29 cellular contexts compared by ENCODE assay signal in the genomic region with DNA sequence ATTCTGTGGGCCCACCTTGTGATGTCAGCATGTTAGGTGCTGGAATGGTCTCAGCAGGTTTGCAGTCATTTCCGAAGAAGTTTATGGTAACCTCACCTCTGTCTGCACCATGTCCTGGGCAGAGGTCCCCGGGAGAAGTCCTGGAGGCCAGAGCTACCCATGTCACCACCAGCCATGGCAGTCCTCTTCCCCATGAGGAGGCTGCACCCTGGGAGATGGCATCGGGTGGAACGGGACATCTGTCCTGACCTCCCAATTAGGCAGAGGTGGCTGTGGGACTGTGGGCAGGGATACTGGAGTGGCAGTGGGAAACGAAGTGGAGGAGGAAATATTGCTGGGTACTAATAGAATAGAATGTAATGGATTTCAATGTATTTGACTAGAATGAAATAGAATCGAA.
"Had no signal": no experiment of that assay in that cellular context is flagged by ENCODE, and none has a peak within 500 bp of the region (broad histone marks: within the 10 kb centered on the region; RNA-seq: fewer than 3 reads in every experiment).

No MANE protein-coding gene starts in this region.

- H3K27ac ChIP-seq: brain microvascular endothelial cell, SJSA1 had no signal

- H3K4me1 ChIP-seq: SJSA1 had no signal

- H3K27me3 ChIP-seq: brain microvascular endothelial cell, MG63, SJSA1 had no signal

- H3K27ac Mint-ChIP-seq: activated CD4-positive, alpha-beta T cell treated with anti-CD3 and anti-CD28 coated beads, Interleukin-2, amount 10 ng/mL, durations not matched to agents 7 days and 5 days; activated CD8-positive, alpha-beta T cell treated with anti-CD3 and anti-CD28 coated beads, Interleukin-2, amount 10 ng/mL, durations not matched to agents 7 days and 5 days; activated naive CD4-positive, alpha-beta T cell treated with anti-CD3 and anti-CD28 coated beads for 36 hours; activated naive CD8-positive, alpha-beta T cell; activated naive CD8-positive, alpha-beta T cell treated with anti-CD3 and anti-CD28 coated beads, Interleukin-2, amount 50 U/mL, for 24 hours; activated T-cell treated with anti-CD3 and anti-CD28 coated beads, Interleukin-2, amount 50 U/mL, for 24 hours; activated T-helper 2 cell treated with anti-CD3 and anti-CD28 coated beads, Interferon-gamma antibody, Interleukin-2, Interleukin-4, amounts not matched to agents 10 μg/mL and 5 μg/mL and 100 μg/mL, durations not matched to agents 14 hours and 24 hours and 36 hours; T-helper 1 cell treated with Interleukin-12 subunit alpha and Interleukin-12 subunit beta and Interleukin-4 antibody, amounts not matched to agents 30 μg/mL and 1 μg/mL, for 36 hours; T-helper 2 cell treated with Interferon-gamma antibody and Interleukin-4, amounts not matched to agents 5 μg/mL and 100 μg/mL, for 36 hours had no signal

- H3K27me3 Mint-ChIP-seq: activated CD4-positive, alpha-beta T cell treated with anti-CD3 and anti-CD28 coated beads, Interleukin-2, amount 10 ng/mL, durations not matched to agents 7 days and 5 days; activated naive CD8-positive, alpha-beta T cell treated with anti-CD3 and anti-CD28 coated beads, Interleukin-2, amount 50 U/mL, for 24 hours; activated T-cell treated with anti-CD3 and anti-CD28 coated beads, Interleukin-2, amount 50 U/mL, for 24 hours had no signal

- H3K4me3 Mint-ChIP-seq: activated CD4-positive, alpha-beta T cell treated with anti-CD3 and anti-CD28 coated beads, Interleukin-2, amount 10 ng/mL, durations not matched to agents 7 days and 5 days; activated CD8-positive, alpha-beta T cell treated with anti-CD3 and anti-CD28 coated beads, Interleukin-2, amount 10 ng/mL, durations not matched to agents 7 days and 5 days; activated naive CD4-positive, alpha-beta T cell treated with anti-CD3 and anti-CD28 coated beads for 36 hours; activated naive CD8-positive, alpha-beta T cell; activated naive CD8-positive, alpha-beta T cell treated with anti-CD3 and anti-CD28 coated beads, Interleukin-2, amount 50 U/mL, for 24 hours; activated T-cell treated with anti-CD3 and anti-CD28 coated beads, Interleukin-2, amount 50 U/mL, for 24 hours; T-helper 1 cell treated with Interleukin-12 subunit alpha and Interleukin-12 subunit beta and Interleukin-4 antibody, amounts not matched to agents 30 μg/mL and 1 μg/mL, for 36 hours; T-helper 2 cell treated with Interferon-gamma antibody and Interleukin-4, amounts not matched to agents 5 μg/mL and 100 μg/mL, for 36 hours had no signal

- H3K4me3 ChIP-seq: MG63, SJSA1 had no signal

- ATAC-seq: activated CD8-positive, alpha-beta T cell treated with anti-CD3 and anti-CD28 coated beads, Interleukin-2, amount 10 ng/mL, durations not matched to agents 7 days and 5 days; activated naive CD8-positive, alpha-beta T cell treated with anti-CD3 and anti-CD28 coated beads, Interleukin-2, amount 50 U/mL, for 24 hours; Panc1 had no signal

- DNase-seq: activated CD4-positive, alpha-beta T cell treated with anti-CD3 and anti-CD28 coated beads, Interleukin-2, amount 10 ng/mL, durations not matched to agents 7 days and 5 days; activated CD4-positive, alpha-beta T cell treated with anti-CD3 and anti-CD28 coated beads, Interleukin-2, amount 50 U/mL, for 48 hours; activated CD8-positive, alpha-beta T cell treated with anti-CD3 and anti-CD28 coated beads, Interleukin-2, amount 10 ng/mL, durations not matched to agents 7 days and 5 days; activated gamma-delta T cell; activated naive CD4-positive, alpha-beta T cell treated with anti-CD3 and anti-CD28 coated beads for 36 hours; activated naive CD8-positive, alpha-beta T cell treated with anti-CD3 and anti-CD28 coated beads, Interleukin-2, amount 50 U/mL, for 24 hours; activated T-cell treated with anti-CD3 and anti-CD28 coated beads, Interleukin-2, amount 50 U/mL, for 24 hours; aorta; brain microvascular endothelial cell; central memory CD4-positive, alpha-beta T cell; Kasumi-1; KBM-7; MG63; NCI-H1048; NCI-H1105 treated with DMSO at 0.1 percent for 48 hours; NCI-H1436; NCI-H1694; NCI-H1930; NCI-H2081 treated with DMSO at 0.1 percent for 48 hours; NCI-H226; NCI-H524 treated with DMSO at 0.1 percent for 48 hours; SHP77 treated with DMSO at 0.1 percent for 48 hours; SK-N-SH had no signal

- H3K4me1 Mint-ChIP-seq: activated CD4-positive, alpha-beta T cell treated with anti-CD3 and anti-CD28 coated beads, Interleukin-2, amount 10 ng/mL, durations not matched to agents 7 days and 5 days; activated naive CD8-positive, alpha-beta T cell treated with anti-CD3 and anti-CD28 coated beads, Interleukin-2, amount 50 U/mL, for 24 hours had no signal
